In genomic region chr14:73741876-73742519, GRCh38 we compare ENCODE assay signal across 7 cellular contexts. TPM values are rescaled to one million over a fixed set of nuclear protein-coding genes. Genes with fewer than 3 reads are reported as not detected.
A peak's percentile ranks its signal among the peaks of the same experiment; 100 is the strongest.
DNase-seq lines count a peak whose midpoint lies in the region; ATAC-seq and TF ChIP-seq lines count a peak whose summit lies in the region.

No MANE protein-coding gene starts in this region.

- TF ChIP-seq CTCF in VCaP (conservative IDR thresholded peaks at IDR 0.05) (no peak), fibroblast of the aortic adventitia (IDR thresholded peaks at IDR 0.05; ENCODE audit: insufficient read depth, low read length) (no peak), retinal pigment epithelial cell (conservative IDR thresholded peaks at IDR 0.05; ENCODE audit: low read depth, low read length) (no peak)

- peak overlapping the region; percentile 81 for H3K27ac ChIP-seq in VCaP

- peak; percentile 10 for ATAC-seq in HG02852 (IDR thresholded peaks at IDR 0.05; ENCODE audit: unreplicated experiment)
- no peak for ATAC-seq in HG03460 (IDR thresholded peaks at IDR 0.05; ENCODE audit: unreplicated experiment)
- ATAC-seq in GM18907 (IDR thresholded peaks at IDR 0.05; ENCODE audit: unreplicated experiment), result no peak

- DNase-seq in fibroblast of the aortic adventitia (ENCODE audit: low read depth), result no peak
- DNase-seq in retinal pigment epithelial cell (ENCODE audit: low read depth), result no peak
- no peak for DNase-seq in germinal center (ENCODE audit: low spot score)

- H3K4me3 ChIP-seq in fibroblast of the aortic adventitia (ENCODE audit: low read depth, low read length) (peak overlapping the region; percentile 44), retinal pigment epithelial cell (ENCODE audit: low read length) (peak overlapping the region; percentile 8)

RNA-seq across cellular contexts. Expression of gene PNMA1, which starts 27.8 kb away (rescaled TPM):
- total RNA-seq in fibroblast of the aortic adventitia (ENCODE audit: low replicate concordance), result 27.9 and 44.2 TPM in 2 replicates
